Comparison of ENCODE assay signal across 9 cellular contexts in genomic region chr9:134390947-134391318, GRCh38.
A peak's percentile ranks its signal among the peaks of the same experiment; 100 is the strongest.
DNase-seq lines count a peak whose midpoint lies in the region; ATAC-seq, FAIRE-seq and TF ChIP-seq lines count a peak whose summit lies in the region.
"Had no signal": no experiment of that assay in that cellular context is flagged by ENCODE, and none has a peak within 500 bp of the region (broad histone marks: within the 10 kb centered on the region; RNA-seq: fewer than 3 reads in every experiment).

No MANE protein-coding gene starts in this region.

- no peak for FAIRE-seq in D721Med (lab: Jason Lieb, UNC)

- H3K4me3 ChIP-seq in upper lobe of right lung = no peak overlapping the region
- H3K4me3 ChIP-seq: SJSA1 had no signal

- peak in 1 of 2 donors; percentile 4 for ATAC-seq in activated T-cell treated with anti-CD3 and anti-CD28 coated beads, Interleukin-2, amount 50 U/mL, for 72 hours (replicated peaks in 1 of 2)
- ATAC-seq in HG02973 (IDR thresholded peaks at IDR 0.05; ENCODE audit: unreplicated experiment) = peak; percentile 9
- no peak for ATAC-seq in upper lobe of right lung

- no peak for DNase-seq in activated T-cell treated with anti-CD3 and anti-CD28 coated beads, Interleukin-2, amount 50 U/mL, for 72 hours
- no peak for DNase-seq in activated T-cell treated with anti-CD3 and anti-CD28 coated beads, Interleukin-2, amount 50 U/mL, for 1 hour
- DNase-seq in upper lobe of right lung = no peak
- no peak for DNase-seq in D721Med (ENCODE audit: insufficient read length, low spot score)
- no peak for DNase-seq in NCI-H2196 treated with DMSO at 0.1 percent for 48 hours (lab: John Stamatoyannopoulos, UW; ENCODE audit: unreplicated experiment)
- no peak for DNase-seq in NCI-H1694 (lab: John Stamatoyannopoulos, UW)

- H3K9me3 Mint-ChIP-seq in activated T-cell treated with anti-CD3 and anti-CD28 coated beads, Interleukin-2, amount 50 U/mL, for 72 hours = peaks cover 3 to 5% of the 10 kb centered on the region in 2 donors
- H3K9me3 Mint-ChIP-seq in activated naive CD8-positive, alpha-beta T cell (ENCODE audit: low read depth) = peaks cover 5% of the 10 kb centered on the region

- peaks cover 74% of the 10 kb centered on the region for H3K4me1 ChIP-seq in upper lobe of right lung
- H3K4me1 ChIP-seq: SJSA1 had no signal

- intact Hi-C loops in upper lobe of right lung (cut with DNase I) = no loop called here

- H3K27ac Mint-ChIP-seq in activated T-cell treated with anti-CD3 and anti-CD28 coated beads, Interleukin-2, amount 50 U/mL, for 72 hours = peak overlapping the region; percentile 13
- H3K27ac Mint-ChIP-seq in activated naive CD8-positive, alpha-beta T cell = peak overlapping the region; percentile 94

- no peaks in the 10 kb centered on the region for H3K27me3 ChIP-seq in upper lobe of right lung
- H3K27me3 ChIP-seq: SJSA1 had no signal

- TF ChIP-seq CTCF in upper lobe of right lung (IDR thresholded peaks at IDR 0.05) (no peak), D721Med (IDR thresholded peaks at IDR 0.05; ENCODE audit: insufficient read depth, missing control alignments) (no peak)

- no peaks in the 10 kb centered on the region for H3K36me3 ChIP-seq in upper lobe of right lung
- H3K36me3 ChIP-seq: SJSA1 had no signal

- peak overlapping the region; percentile 66 for H3K27ac ChIP-seq in upper lobe of right lung
- H3K27ac ChIP-seq: SJSA1 had no signal

- H3K9me3 ChIP-seq in upper lobe of right lung = no peaks in the 10 kb centered on the region
- H3K9me3 ChIP-seq: SJSA1 had no signal

- H3K27me3 Mint-ChIP-seq in activated T-cell treated with anti-CD3 and anti-CD28 coated beads, Interleukin-2, amount 50 U/mL, for 72 hours (ENCODE audit: low read depth) = peaks cover 18% of the 10 kb centered on the region
- no peaks in the 10 kb centered on the region for H3K27me3 Mint-ChIP-seq in activated naive CD8-positive, alpha-beta T cell

- peaks cover 5 to 6% of the 10 kb centered on the region in 2 donors for H3K36me3 Mint-ChIP-seq in activated T-cell treated with anti-CD3 and anti-CD28 coated beads, Interleukin-2, amount 50 U/mL, for 72 hours (ENCODE audit: insufficient read depth in 2 of 2)
- peaks cover 3% of the 10 kb centered on the region for H3K36me3 Mint-ChIP-seq in activated naive CD8-positive, alpha-beta T cell

- H3K4me3 Mint-ChIP-seq in activated T-cell treated with anti-CD3 and anti-CD28 coated beads, Interleukin-2, amount 50 U/mL, for 72 hours = peak overlapping the region; percentile 85
- peak overlapping the region; percentile 82 for H3K4me3 Mint-ChIP-seq in activated naive CD8-positive, alpha-beta T cell

- peaks cover 55% of the 10 kb centered on the region for H3K4me1 Mint-ChIP-seq in activated T-cell treated with anti-CD3 and anti-CD28 coated beads, Interleukin-2, amount 50 U/mL, for 72 hours (ENCODE audit: low read depth)
- peaks cover 37% of the 10 kb centered on the region for H3K4me1 Mint-ChIP-seq in activated naive CD8-positive, alpha-beta T cell (ENCODE audit: low read depth)
